15 cellular contexts compared by ENCODE assay signal in genomic region chr3:140249188-140249587, GRCh38.
A peak's percentile ranks its signal among the peaks of the same experiment; 100 is the strongest.
DNase-seq lines count a peak whose midpoint lies in the region; ATAC-seq and TF ChIP-seq lines count a peak whose summit lies in the region.
"Had no signal": no experiment of that assay in that cellular context is flagged by ENCODE, and none has a peak within 500 bp of the region (broad histone marks: within the 10 kb centered on the region; RNA-seq: fewer than 3 reads in every experiment).

No MANE protein-coding gene starts in this region.

- ATAC-seq in psoas muscle (peak in 3 of 4 donors; percentile 51 to 63 (median 63)), GM21526 (IDR thresholded peaks at IDR 0.05; ENCODE audit: low FRiP score, unreplicated experiment) (no peak)
- no peak for ATAC-seq in stimulated activated naive CD8-positive, alpha-beta T cell treated with anti-CD3 and anti-CD28 coated beads, Interleukin-15, Interleukin-2, amounts not matched to agents 100 U/mL and 50 U/mL, for 24 hours

- H3K4me3 ChIP-seq in psoas muscle = no peak overlapping the region
- H3K4me3 ChIP-seq: GM23248, HAP-1 had no signal

- H3K9me3 ChIP-seq in psoas muscle = no peaks in the 10 kb centered on the region
- H3K9me3 ChIP-seq: HAP-1 had no signal

- no peak for TF ChIP-seq CTCF in psoas muscle (IDR thresholded peaks at IDR 0.05)

- intact Hi-C loops in psoas muscle (cut with DNase I) = no loop called here

- no peaks in the 10 kb centered on the region for H3K4me1 ChIP-seq in psoas muscle

- no peaks in the 10 kb centered on the region for H3K27me3 ChIP-seq in psoas muscle (ENCODE audit: insufficient read depth in 3 of 3, low read length in 2 of 3)

- 79 to 84% (median 82%) methylated on average over 3 of the region's 3 CpGs for WGBS in psoas muscle, 3 donors

- no peaks in the 10 kb centered on the region for H3K36me3 ChIP-seq in psoas muscle (ENCODE audit: insufficient read depth in 1 of 2, low read depth in 1 of 2)
- H3K36me3 ChIP-seq: HAP-1 had no signal

- H3K27ac ChIP-seq in psoas muscle = no peak overlapping the region
- H3K27ac ChIP-seq: GM23248 had no signal

- DNase-seq in Ammon's horn (ENCODE audit: low spot score) (peak; percentile 9), M059J (ENCODE audit: low read depth) (peak; percentile 24), globus pallidus (ENCODE audit: low spot score) (peak; percentile 33), psoas muscle (peak in 1 of 2 donors; percentile 52), NCI-H1417 (lab: John Stamatoyannopoulos, UW) (no peak)
- DNase-seq in stimulated activated naive CD8-positive, alpha-beta T cell treated with anti-CD3 and anti-CD28 coated beads, Interleukin-15, Interleukin-2, amounts not matched to agents 100 U/mL and 50 U/mL, for 24 hours = no peak
- DNase-seq: 8988T; C1 segment of cervical spinal cord; CD4-positive, CD25-positive, alpha-beta regulatory T cell; CD8-positive, alpha-beta memory T cell; COR-L47; GDM1; GM23248 had no signal

Comparison
In these comparisons a context has a peak if more than half of its experiments do, and no peak if none do; other contexts are left out.
1. DNase-seq: peak in Ammon's horn (single experiment), M059J (single experiment) and globus pallidus (single experiment); none in stimulated activated naive CD8-positive, alpha-beta T cell treated with anti-CD3 and anti-CD28 coated beads, Interleukin-15, Interleukin-2, amounts not matched to agents 100 U/mL and 50 U/mL, for 24 hours (single experiment) and NCI-H1417 (0 of 3).
2. ATAC-seq: peak in psoas muscle (3 of 4); none in GM21526 (single experiment) and stimulated activated naive CD8-positive, alpha-beta T cell treated with anti-CD3 and anti-CD28 coated beads, Interleukin-15, Interleukin-2, amounts not matched to agents 100 U/mL and 50 U/mL, for 24 hours (single experiment).